ENCODE assay signal across 19 cellular contexts in genomic region chr16:71963125-71963875, GRCh38. TPM values are rescaled to one million over a fixed set of nuclear protein-coding genes. Genes with fewer than 3 reads are reported as not detected.
DNase-seq lines count a peak whose midpoint lies in the region; ATAC-seq, FAIRE-seq and TF ChIP-seq lines count a peak whose summit lies in the region.
"Had no signal": no experiment of that assay in that cellular context is flagged by ENCODE, and none has a peak within 500 bp of the region (broad histone marks: within the 10 kb centered on the region; RNA-seq: fewer than 3 reads in every experiment).

No MANE protein-coding gene starts in this region.

- TF ChIP-seq POLR2A in HepG2 (IDR thresholded peaks at IDR 0.05; ENCODE audit: insufficient read depth in 1 of 2, low read depth in 2 of 2, low read length in 2 of 2) = no peak
- no peak for TF ChIP-seq POLR2A in right lobe of liver (IDR thresholded peaks at IDR 0.05)
- TF ChIP-seq POLR2A in GM12878 (IDR thresholded peaks at IDR 0.05; ENCODE audit: low read depth, low read length) = no peak
- no peak for TF ChIP-seq POLR2A in vagina (IDR thresholded peaks at IDR 0.05)

- H4K20me1 ChIP-seq in HepG2 (ENCODE audit: insufficient read depth, low read length) = no peaks in the 10 kb centered on the region
- no peaks in the 10 kb centered on the region for H4K20me1 ChIP-seq in OCI-LY1 (ENCODE audit: insufficient read depth, low read length)
- no peaks in the 10 kb centered on the region for H4K20me1 ChIP-seq in GM12878 (ENCODE audit: control insufficient read depth, insufficient read depth)
- H4K20me1 ChIP-seq: BLaER1 had no signal

- H3K79me2 ChIP-seq in HepG2 (ENCODE audit: insufficient read depth, low read length) (no peaks in the 10 kb centered on the region), OCI-LY1 (ENCODE audit: insufficient read depth, low read length) (no peaks in the 10 kb centered on the region), GM12878 (ENCODE audit: control insufficient read depth, insufficient read depth, low read length) (no peaks in the 10 kb centered on the region)

- CTCF ChIA-PET in HepG2 (lab: Yijun Ruan, JAX; ENCODE audit: low intra/inter-chr PET ratio, low total read pairs) (no interaction called here), GM12878 (lab: Yijun Ruan, JAX) (interaction anchor here (0.6 to 2.7 kb wide), 5 partner anchors 34 to 398 kb away, joined by 3 to 19 read pairs (median 5); no protein-coding TSS in a partner anchor)

- H2AFZ ChIP-seq in HepG2 (ENCODE audit: low read length) (no peak overlapping the region), OCI-LY1 (ENCODE audit: low read length) (no peak overlapping the region), GM12878 (ENCODE audit: control insufficient read depth, low read depth, low read length) (no peak overlapping the region)

- in situ Hi-C loops in HepG2 (cut with HindIII; ENCODE audit: extremely low pct_ligation_motif_present, low pct_unique_long_range_greater_than_20kb) (no loop called here), GM12878 (cut with MboI) (no loop called here)

- H3K36me3 ChIP-seq in HepG2 (replicated peaks in 1 of 2; ENCODE audit: control insufficient read depth in 1 of 2, insufficient read depth in 2 of 2, low read length in 2 of 2) (no peaks in the 10 kb centered on the region), right lobe of liver (peaks cover 0 to 7% (median 0%) of the 10 kb centered on the region in 4 donors), OCI-LY1 (ENCODE audit: insufficient read depth, low read length) (no peaks in the 10 kb centered on the region), GM12878 (ENCODE audit: control insufficient read depth in 2 of 2, insufficient read depth in 2 of 2, low read length in 1 of 2) (no peaks in the 10 kb centered on the region), vagina (no peaks in the 10 kb centered on the region)
- H3K36me3 ChIP-seq: BLaER1 had no signal

- peak; percentile 23 for DNase-seq in HepG2 (ENCODE audit: low spot score)
- no peak for DNase-seq in right lobe of liver
- DNase-seq in GM12878 (ENCODE audit: low read depth, low spot score) = no peak
- DNase-seq in NCI-H2171 (lab: John Stamatoyannopoulos, UW) = no peak
- no peak for DNase-seq in vagina (ENCODE audit: extremely low spot score in 2 of 2)
- DNase-seq in NCI-H2107 treated with DMSO at 0.1 percent for 48 hours (lab: John Stamatoyannopoulos, UW; ENCODE audit: unreplicated experiment) = no peak
- DNase-seq: 8988T, AML-193, DMS79, EL, HCEC 1CT, HFFc6, KG1 had no signal

- TF ChIP-seq RAD21 in HepG2 (CRISPR knock-in tag; IDR thresholded peaks at IDR 0.05) (no peak), GM12878 (IDR thresholded peaks at IDR 0.05; ENCODE audit: insufficient read depth, low read depth, low read length) (no peak)

- H3K9me2 ChIP-seq in OCI-LY1 (ENCODE audit: low read depth, low read length) = no peaks in the 10 kb centered on the region

- RAD21 ChIA-PET in GM12878 (lab: Charles Lee; ENCODE audit: unreplicated experiment) = interaction anchor here (0.8 to 1.0 kb wide), 2 partner anchors 63 to 79 kb away, joined by 3 read pairs; partner anchors contain the start of gene ZNF821

- 19% methylated on average over 9 of the region's 9 CpGs for WGBS in HepG2 (ENCODE audit: low lambda C conversion rate)
- WGBS in right lobe of liver (ENCODE audit: insufficient coverage, low coverage, low lambda C conversion rate, missing lambda C conversion rate) = 69% methylated on average over 6 of the region's 9 CpGs
- 32% methylated on average over 9 of the region's 9 CpGs for WGBS in GM12878 (ENCODE audit: insufficient coverage, insufficient replicate concordance, low lambda C conversion rate, missing lambda C conversion rate)

- H3K4me1 ChIP-seq in HepG2 (ENCODE audit: insufficient read depth, low read length) (peaks cover 40% of the 10 kb centered on the region), right lobe of liver (no peaks in the 10 kb centered on the region), OCI-LY1 (ENCODE audit: insufficient read depth, low read length, severe bottlenecking) (peaks cover 16% of the 10 kb centered on the region), GM12878 (ENCODE audit: control insufficient read depth, insufficient read depth, low read length) (peaks cover 5% of the 10 kb centered on the region), vagina (no peaks in the 10 kb centered on the region)

- TF ChIP-seq EP300 in HepG2 (IDR thresholded peaks at IDR 0.05; ENCODE audit: low read depth in 2 of 2, low read length in 2 of 2) (peak in 1 of 2 experiments; percentile 33; a peak in 1 of 4 replicates), HepG2 (CRISPR knock-in tag; IDR thresholded peaks at IDR 0.05; ENCODE audit: borderline replicate concordance) (no peak), GM12878 (IDR thresholded peaks at IDR 0.05; ENCODE audit: borderline replicate concordance in 1 of 2, control insufficient read depth in 1 of 2, low read depth in 2 of 2, low read length in 2 of 2) (no peak)

- H3K4me2 ChIP-seq in HepG2 (ENCODE audit: low read depth, low read length) (peak overlapping the region; percentile 23; the same call in 1 of the 2 replicates), OCI-LY1 (ENCODE audit: low read length) (peak overlapping the region; percentile 20; the same call in 1 of the 2 replicates), GM12878 (ENCODE audit: control insufficient read depth, insufficient read depth) (no peak overlapping the region)
- H3K4me2 ChIP-seq: BLaER1 had no signal

- POLR2A ChIA-PET in HepG2 (lab: Yijun Ruan, JAX) (interaction anchor here (1.2 kb wide), 1 partner anchor 103 kb away, joined by 3 read pairs; no protein-coding TSS in a partner anchor), GM12878 (lab: Charles Lee) (interaction anchor here (0.6 kb wide), 1 partner anchor 71 kb away, joined by 3 read pairs; no protein-coding TSS in a partner anchor)

- FAIRE-seq in HepG2 (lab: Jason Lieb, UNC) (no peak), GM12878 (lab: Jason Lieb, UNC) (no peak)
- FAIRE-seq: G401.6, GM18507, H1 had no signal

- ATAC-seq in HepG2 (no peak; the same call in 2 of the 3 replicates), right lobe of liver (no peak), GM12878 (peak; percentile 21; the same call in 1 of the 3 replicates), GM21619 (IDR thresholded peaks at IDR 0.05; ENCODE audit: unreplicated experiment) (no peak)

- no peaks in the 10 kb centered on the region; a peak in 1 of 5 replicates for H3K27me3 ChIP-seq in HepG2 (ENCODE audit: control insufficient read depth in 1 of 2, insufficient read depth in 2 of 2, low read length in 2 of 2)
- no peaks in the 10 kb centered on the region for H3K27me3 ChIP-seq in right lobe of liver
- no peaks in the 10 kb centered on the region for H3K27me3 ChIP-seq in OCI-LY1 (ENCODE audit: insufficient read depth, low read length)
- H3K27me3 ChIP-seq in GM12878 (replicated peaks in 1 of 2; ENCODE audit: control insufficient read depth in 2 of 2, insufficient read depth in 2 of 2, low read length in 1 of 2) = no peaks in the 10 kb centered on the region; a peak in 1 of 4 replicates
- H3K27me3 ChIP-seq in vagina = no peaks in the 10 kb centered on the region
- H3K27me3 ChIP-seq: BLaER1 had no signal

- H3K4me3 ChIP-seq in HepG2 (replicated peaks in 1 of 3; ENCODE audit: insufficient read depth in 1 of 3, low read depth in 2 of 3, low read length in 3 of 3) (no peak overlapping the region), right lobe of liver (no peak overlapping the region), OCI-LY1 (ENCODE audit: low read depth, low read length, poor library complexity, severe bottlenecking) (no peak overlapping the region), GM12878 (no peak overlapping the region), vagina (no peak overlapping the region)
- H3K4me3 ChIP-seq: BLaER1 had no signal

- H3F3A ChIP-seq in OCI-LY1 (ENCODE audit: insufficient read depth, low read length) = no peaks in the 10 kb centered on the region

- SMC1A ChIA-PET in GM12878 (lab: Charles Lee; ENCODE audit: uncharacterized antibody, unreplicated experiment) = interaction anchor here (1.0 to 5.1 kb wide), 3 partner anchors 8 to 353 kb away, joined by 3 to 31 read pairs (median 10); no protein-coding TSS in a partner anchor

- TF ChIP-seq CTCF in HepG2 (CRISPR knock-in tag; IDR thresholded peaks at IDR 0.05) = no peak
- no peak for TF ChIP-seq CTCF in right lobe of liver (IDR thresholded peaks at IDR 0.05)
- no peak for TF ChIP-seq CTCF in OCI-LY1 (IDR thresholded peaks at IDR 0.05; ENCODE audit: low read length)
- no peak for TF ChIP-seq CTCF in GM12878 (IDR thresholded peaks at IDR 0.05 in 2 of 3, conservative IDR thresholded peaks at IDR 0.05 in 1 of 3; ENCODE audit: control insufficient read depth in 2 of 3, extremely low read depth in 1 of 3, insufficient read depth in 1 of 3, low read depth in 3 of 3, low read length in 3 of 3)
- no peak for TF ChIP-seq CTCF in vagina (IDR thresholded peaks at IDR 0.05)

- H3K27ac ChIP-seq in HepG2 (ENCODE audit: extremely low read length, insufficient read depth, low read length) = no peak overlapping the region
- H3K27ac ChIP-seq in right lobe of liver = no peak overlapping the region
- no peak overlapping the region for H3K27ac ChIP-seq in OCI-LY1 (ENCODE audit: low read depth, low read length, poor library complexity, severe bottlenecking)
- no peak overlapping the region for H3K27ac ChIP-seq in GM12878 (ENCODE audit: control insufficient read depth, insufficient read depth)
- no peak overlapping the region for H3K27ac ChIP-seq in vagina
- H3K27ac ChIP-seq: BLaER1 had no signal

- H3K9me3 ChIP-seq in HepG2 (ENCODE audit: low read length) = no peaks in the 10 kb centered on the region
- no peaks in the 10 kb centered on the region for H3K9me3 ChIP-seq in right lobe of liver
- no peaks in the 10 kb centered on the region for H3K9me3 ChIP-seq in OCI-LY1 (ENCODE audit: low read length)
- H3K9me3 ChIP-seq in GM12878 (replicated peaks; ENCODE audit: control insufficient read depth, insufficient read depth, low read length) = no peaks in the 10 kb centered on the region
- no peaks in the 10 kb centered on the region for H3K9me3 ChIP-seq in vagina
- H3K9me3 ChIP-seq: BLaER1 had no signal

- BruUV-seq in HepG2 (replicated peaks; lab: Mats Ljungman, UMichigan) (no TSS peak), GM12878 (replicated peaks; lab: Mats Ljungman, UMichigan) (no TSS peak)

- intact Hi-C loops in HepG2 (cut with micrococcal nuclease; ENCODE audit: unreplicated experiment) = loop anchor here (5.0 kb wide), 3 partner anchors 39 to 196 kb away; partner anchors contain the start of gene PKD1L3
- intact Hi-C loops in right lobe of liver (cut with DNase I) = no loop called here
- intact Hi-C loops in GM12878 (cut with micrococcal nuclease; ENCODE audit: unreplicated experiment) = loop anchor here (10.0 kb wide), 2 partner anchors 278 to 318 kb away; no protein-coding TSS in a partner anchor
- intact Hi-C loops in vagina (cut with DNase I) = no loop called here

- no peak overlapping the region for H3K9ac ChIP-seq in HepG2 (ENCODE audit: insufficient read depth, low read depth, low read length)
- no peak overlapping the region for H3K9ac ChIP-seq in OCI-LY1 (ENCODE audit: low read length)
- H3K9ac ChIP-seq in GM12878 (ENCODE audit: control insufficient read depth, insufficient read depth, low read length) = no peak overlapping the region
- H3K9ac ChIP-seq: BLaER1 had no signal

RNA-seq across cellular contexts. Expression of gene PKD1L3, which starts 36.9 kb away (rescaled TPM):
- 0.02 TPM in 1 of 2 replicates, not detected in the other for total RNA-seq in HepG2 (2016; rRNA removed; fragmentation: Illumina TruSeq; extraction: Trizol)
- not detected in 2 replicates for total RNA-seq in HepG2 (2016; cell fraction: cytosol; rRNA removed; fragmentation: Illumina TruSeq; extraction: Trizol; ENCODE audit: low read depth)
- 0.02 TPM in 1 of 2 replicates, not detected in the other for total RNA-seq in HepG2 (2016; cell fraction: insoluble cytoplasmic fraction; rRNA removed; fragmentation: Illumina TruSeq; extraction: Trizol)
- 0.03 TPM in 1 of 2 replicates, not detected in the other for total RNA-seq in HepG2 (2016; cell fraction: membrane; rRNA removed; fragmentation: Illumina TruSeq; extraction: Trizol)
- total RNA-seq in HepG2 (2016; cell fraction: nucleus; rRNA removed; fragmentation: Illumina TruSeq; extraction: Trizol) = 0.06 TPM in 1 of 2 replicates, not detected in the other
- 0.01 TPM in 1 of 2 replicates, not detected in the other for polyA plus RNA-seq in HepG2 (2011; rRNA removed)
- 0.01 TPM in 1 of 2 replicates, not detected in the other for polyA plus RNA-seq in HepG2 (2011; cell fraction: cytosol; rRNA removed)
- not detected in 2 replicates for polyA plus RNA-seq in HepG2 (2011; cell fraction: nucleus; rRNA removed)
- polyA plus RNA-seq in HepG2 (2012) = 0.03 TPM in 2 replicates
- polyA plus RNA-seq in HepG2 (2016; cell fraction: cytosol; fragmentation: Illumina TruSeq; extraction: Trizol; ENCODE audit: low read depth) = not detected in 2 replicates
- polyA plus RNA-seq in HepG2 (2016; cell fraction: insoluble cytoplasmic fraction; fragmentation: Illumina TruSeq; extraction: Trizol; ENCODE audit: low read depth) = not detected in 2 replicates
- not detected in 2 replicates for polyA plus RNA-seq in HepG2 (2016; cell fraction: membrane; fragmentation: Illumina TruSeq; extraction: Trizol; ENCODE audit: low read depth)
- not detected in 2 replicates for polyA plus RNA-seq in HepG2 (2016; cell fraction: nucleus; fragmentation: Illumina TruSeq; extraction: Trizol; ENCODE audit: insufficient read depth, low read depth)
- polyA minus RNA-seq in HepG2 (2011; rRNA and poly(A)+ RNA removed; ENCODE audit: low replicate concordance) = not detected in 2 replicates
- not detected in 2 replicates for polyA minus RNA-seq in HepG2 (2011; cell fraction: cytosol; rRNA and poly(A)+ RNA removed)
- polyA minus RNA-seq in HepG2 (2011; cell fraction: nucleus; rRNA and poly(A)+ RNA removed) = not detected in 2 replicates
- 1 to 10 TPM in 2 of 6 experiments, under 1 TPM in 4; 0.60 to 2.0 (median 0.83) TPM for total RNA-seq in right lobe of liver
- 0.07 TPM in 1 of 2 replicates, not detected in the other for total RNA-seq in GM12878 (2013; cell fraction: nucleolus; rRNA removed)
- not detected in 2 replicates for total RNA-seq in GM12878 (2014; rRNA removed)
- total RNA-seq in GM12878 (2014; rRNA removed; fragmentation: Illumina TruSeq; extraction: Trizol) = 0.04 TPM in 1 of 2 replicates, not detected in the other
- total RNA-seq in GM12878 (2021) = not detected in 2 replicates
- not detected for polyA plus RNA-seq in GM12878 (2011; ENCODE audit: low read depth)
- polyA plus RNA-seq in GM12878 (2011; rRNA removed) = not detected in 2 replicates
- not detected in 2 replicates for polyA plus RNA-seq in GM12878 (2011; cell fraction: cytosol; rRNA removed)
- polyA plus RNA-seq in GM12878 (2011; cell fraction: nucleus; rRNA removed) = not detected in 2 replicates
- polyA plus RNA-seq in GM12878 (2012) = not detected in 2 replicates
- 0.03 TPM in 1 of 2 replicates, not detected in the other for polyA plus RNA-seq in GM12878 (2014; fragmentation: Illumina TruSeq; extraction: Trizol)
- polyA plus RNA-seq in GM12878 (2014; fragmentation: Nextera tagmentation; extraction: Ambion mirVana) = not detected
- not detected in 2 replicates for polyA plus RNA-seq in GM12878 (2014; rRNA removed)
- under 1 TPM in 1 of 2 experiments, not detected in 1; 0.04 TPM for polyA plus RNA-seq in GM12878 (2016; fragmentation: Nextera tagmentation; extraction: Ambion mirVana)
- polyA minus RNA-seq in GM12878 (2011; rRNA and poly(A)+ RNA removed) = not detected in 2 replicates
- polyA minus RNA-seq in GM12878 (2011; cell fraction: cytosol; rRNA and poly(A)+ RNA removed) = not detected in 2 replicates
- polyA minus RNA-seq in GM12878 (2011; cell fraction: nucleus; rRNA and poly(A)+ RNA removed) = not detected in 2 replicates
- not detected for total RNA-seq in vagina
- total RNA-seq: H1, HFFc6 had no signal

RNA-seq across cellular contexts. Expression of gene DHODH, which starts 45.2 kb away (rescaled TPM):
- 12.7 and 16.4 TPM in 2 replicates for total RNA-seq in HepG2 (2016; rRNA removed; fragmentation: Illumina TruSeq; extraction: Trizol)
- 2.8 and 3.5 TPM in 2 replicates for total RNA-seq in HepG2 (2016; cell fraction: cytosol; rRNA removed; fragmentation: Illumina TruSeq; extraction: Trizol; ENCODE audit: low read depth)
- total RNA-seq in HepG2 (2016; cell fraction: insoluble cytoplasmic fraction; rRNA removed; fragmentation: Illumina TruSeq; extraction: Trizol) = 7.2 and 17.7 TPM in 2 replicates
- total RNA-seq in HepG2 (2016; cell fraction: membrane; rRNA removed; fragmentation: Illumina TruSeq; extraction: Trizol) = 6.4 and 6.5 TPM in 2 replicates
- 15.5 and 21.3 TPM in 2 replicates for total RNA-seq in HepG2 (2016; cell fraction: nucleus; rRNA removed; fragmentation: Illumina TruSeq; extraction: Trizol)
- polyA plus RNA-seq in HepG2 (2011; rRNA removed) = 9.7 and 10.7 TPM in 2 replicates
- 9.2 and 11.3 TPM in 2 replicates for polyA plus RNA-seq in HepG2 (2011; cell fraction: cytosol; rRNA removed)
- 9.2 and 9.3 TPM in 2 replicates for polyA plus RNA-seq in HepG2 (2011; cell fraction: nucleus; rRNA removed)
- 8.3 and 11.2 TPM in 2 replicates for polyA plus RNA-seq in HepG2 (2012)
- 3.0 and 3.1 TPM in 2 replicates for polyA plus RNA-seq in HepG2 (2016; cell fraction: cytosol; fragmentation: Illumina TruSeq; extraction: Trizol; ENCODE audit: low read depth)
- 8.7 and 9.3 TPM in 2 replicates for polyA plus RNA-seq in HepG2 (2016; cell fraction: insoluble cytoplasmic fraction; fragmentation: Illumina TruSeq; extraction: Trizol; ENCODE audit: low read depth)
- 3.3 and 4.6 TPM in 2 replicates for polyA plus RNA-seq in HepG2 (2016; cell fraction: membrane; fragmentation: Illumina TruSeq; extraction: Trizol; ENCODE audit: low read depth)
- polyA plus RNA-seq in HepG2 (2016; cell fraction: nucleus; fragmentation: Illumina TruSeq; extraction: Trizol; ENCODE audit: insufficient read depth, low read depth) = 19.3 and 27.3 TPM in 2 replicates
- 7.9 and 10.5 TPM in 2 replicates for polyA minus RNA-seq in HepG2 (2011; rRNA and poly(A)+ RNA removed; ENCODE audit: low replicate concordance)
- 4.6 and 5.8 TPM in 2 replicates for polyA minus RNA-seq in HepG2 (2011; cell fraction: cytosol; rRNA and poly(A)+ RNA removed)
- 8.2 and 11.4 TPM in 2 replicates for polyA minus RNA-seq in HepG2 (2011; cell fraction: nucleus; rRNA and poly(A)+ RNA removed)
- 100 to 1,000 TPM in 1 of 6 experiments, 10 to 100 TPM in 5; 26.7 to 108 (median 74.6) TPM for total RNA-seq in right lobe of liver
- 14.0 and 18.4 TPM in 2 replicates for total RNA-seq in GM12878 (2013; cell fraction: nucleolus; rRNA removed)
- total RNA-seq in GM12878 (2014; rRNA removed) = 10.7 and 12.5 TPM in 2 replicates
- 10.2 and 10.5 TPM in 2 replicates for total RNA-seq in GM12878 (2014; rRNA removed; fragmentation: Illumina TruSeq; extraction: Trizol)
- total RNA-seq in GM12878 (2021) = 14.3 and 18.9 TPM in 2 replicates
- polyA plus RNA-seq in GM12878 (2011; ENCODE audit: low read depth) = 5.7 TPM
- polyA plus RNA-seq in GM12878 (2011; rRNA removed) = 13.7 and 14.6 TPM in 2 replicates
- polyA plus RNA-seq in GM12878 (2011; cell fraction: cytosol; rRNA removed) = 13.1 and 15.5 TPM in 2 replicates
- 10.3 and 11.2 TPM in 2 replicates for polyA plus RNA-seq in GM12878 (2011; cell fraction: nucleus; rRNA removed)
- polyA plus RNA-seq in GM12878 (2012) = 6.2 and 6.9 TPM in 2 replicates
- polyA plus RNA-seq in GM12878 (2014; fragmentation: Illumina TruSeq; extraction: Trizol) = 10.7 and 13.5 TPM in 2 replicates
- polyA plus RNA-seq in GM12878 (2014; fragmentation: Nextera tagmentation; extraction: Ambion mirVana) = 1 to 10 TPM; 3.4 to 4.1 TPM
- polyA plus RNA-seq in GM12878 (2014; rRNA removed) = 12.5 and 12.9 TPM in 2 replicates
- polyA plus RNA-seq in GM12878 (2016; fragmentation: Nextera tagmentation; extraction: Ambion mirVana) = 10 to 100 TPM; 20.8 to 23.3 TPM
- 6.9 and 11.4 TPM in 2 replicates for polyA minus RNA-seq in GM12878 (2011; rRNA and poly(A)+ RNA removed)
- polyA minus RNA-seq in GM12878 (2011; cell fraction: cytosol; rRNA and poly(A)+ RNA removed) = 4.0 and 6.4 TPM in 2 replicates
- 7.0 and 15.0 TPM in 2 replicates for polyA minus RNA-seq in GM12878 (2011; cell fraction: nucleus; rRNA and poly(A)+ RNA removed)
- 4.2 TPM for total RNA-seq in vagina

Comparison
In these comparisons a context has a peak if more than half of its experiments do, and no peak if none do; other contexts are left out.
1. intact Hi-C loops: an anchor here in HepG2 (5.0 kb wide) and GM12878 (10.0 kb wide); none called in right lobe of liver and vagina.